In genomic region chr3:119624002-119624401, GRCh38 we compare ENCODE assay signal across 35 cellular contexts. TPM values are rescaled to one million over a fixed set of nuclear protein-coding genes. Genes with fewer than 3 reads are reported as not detected.
"Had no signal": no experiment of that assay in that cellular context is flagged by ENCODE, and none has a peak within 500 bp of the region (broad histone marks: within the 10 kb centered on the region; RNA-seq: fewer than 3 reads in every experiment).

No MANE protein-coding gene starts in this region.

- H3K4me1 ChIP-seq: body of pancreas, breast epithelium had no signal

- DNase-seq: activated B cell treated with CpG ODN at 0.5 μM for 24 hours; activated CD4-positive, alpha-beta memory T cell treated with anti-CD3 and anti-CD28 coated beads for 36 hours; activated CD4-positive, alpha-beta T cell treated with anti-CD3 and anti-CD28 coated beads for 4 hours; activated CD4-positive, alpha-beta T cell treated with anti-CD3 and anti-CD28 coated beads, Interleukin-2, amount 10 ng/mL, durations not matched to agents 24 days and 14 days; activated CD4-positive, alpha-beta T cell treated with anti-CD3 and anti-CD28 coated beads, Interleukin-2, amount 50 U/mL, for 1 hour; activated CD4-positive, alpha-beta T cell treated with anti-CD3 and anti-CD28 coated beads, Interleukin-2, amount 50 U/mL, for 4 hours; activated CD4-positive, CD25-positive, alpha-beta regulatory T cell treated with anti-CD3 and anti-CD28 coated beads, Interleukin-2, amount 50 U/mL, for 72 hours; activated CD8-positive, alpha-beta memory T cell treated with anti-CD3 and anti-CD28 coated beads, Interleukin-2, amount 10 ng/mL, durations not matched to agents 7 days and 5 days; activated CD8-positive, alpha-beta T cell treated with anti-CD3 and anti-CD28 coated beads for 36 hours; activated effector memory CD4-positive, alpha-beta T cell treated with anti-CD3 and anti-CD28 coated beads, Interleukin-2, amount 50 U/mL, for 16 hours; activated gamma-delta T cell treated with Interleukin-2 at 50 U/mL for 16 hours; activated naive CD4-positive, alpha-beta T cell; activated naive CD4-positive, alpha-beta T cell treated with anti-CD3 and anti-CD28 coated beads for 36 hours; activated naive CD4-positive, alpha-beta T cell treated with anti-CD3 and anti-CD28 coated beads, Interleukin-2, amount 50 U/mL, for 16 hours; activated naive CD8-positive, alpha-beta T cell treated with anti-CD3 and anti-CD28 coated beads for 36 hours; activated T-cell treated with anti-CD3 and anti-CD28 coated beads for 4 hours; activated T-cell treated with anti-CD3 and anti-CD28 coated beads, Interleukin-2, amount 50 U/mL, for 1 hour; activated T-cell treated with anti-CD3 and anti-CD28 coated beads, Interleukin-2, amount 50 U/mL, for 4 hours; activated T-cell treated with anti-CD3 and anti-CD28 coated beads, Interleukin-2, amount 50 U/mL, for 72 hours; adrenal gland; amniotic stem cell; aorta; body of pancreas; brain microvascular endothelial cell; central memory CD4-positive, alpha-beta T cell; T-helper 2 cell; T-helper 9 cell had no signal

- H3K4me3 Mint-ChIP-seq: activated B cell treated with CpG ODN at 0.5 μM for 24 hours; activated CD4-positive, alpha-beta memory T cell treated with anti-CD3 and anti-CD28 coated beads for 36 hours; activated CD4-positive, alpha-beta T cell treated with anti-CD3 and anti-CD28 coated beads, Interleukin-2, amount 10 ng/mL, durations not matched to agents 24 days and 14 days; activated CD8-positive, alpha-beta memory T cell treated with anti-CD3 and anti-CD28 coated beads, Interleukin-2, amount 10 ng/mL, durations not matched to agents 7 days and 5 days; activated CD8-positive, alpha-beta T cell treated with anti-CD3 and anti-CD28 coated beads for 36 hours; activated naive CD4-positive, alpha-beta T cell treated with anti-CD3 and anti-CD28 coated beads for 36 hours; activated naive CD8-positive, alpha-beta T cell treated with anti-CD3 and anti-CD28 coated beads for 36 hours; activated T-cell treated with anti-CD3 and anti-CD28 coated beads, Interleukin-2, amount 50 U/mL, for 4 hours; activated T-cell treated with anti-CD3 and anti-CD28 coated beads, Interleukin-2, amount 50 U/mL, for 72 hours; activated T-helper 1 cell treated with anti-CD3 and anti-CD28 coated beads, Interleukin-12 subunit alpha, Interleukin-12 subunit beta, Interleukin-2, Interleukin-4 antibody, amounts not matched to agents 30 ng/mL and 10 ng/mL and 1 ng/mL, durations not matched to agents 14 hours and 24 hours and 36 hours; activated T-helper 17 cell treated with anti-CD3 and anti-CD28 coated beads, Interleukin-2, amount 50 U/mL, for 72 hours; T-helper 2 cell treated with Interferon-gamma antibody and Interleukin-4, amounts not matched to agents 5 μg/mL and 100 μg/mL, for 36 hours had no signal

- ATAC-seq: activated CD8-positive, alpha-beta memory T cell treated with anti-CD3 and anti-CD28 coated beads, Interleukin-2, amount 10 ng/mL, durations not matched to agents 7 days and 5 days; activated CD8-positive, alpha-beta T cell treated with anti-CD3 and anti-CD28 coated beads for 36 hours; activated naive CD4-positive, alpha-beta T cell treated with anti-CD3 and anti-CD28 coated beads, Interleukin-2, amount 50 U/mL, for 72 hours; activated T-cell treated with anti-CD3 and anti-CD28 coated beads, Interleukin-2, amount 50 U/mL, for 4 hours; activated T-cell treated with anti-CD3 and anti-CD28 coated beads, Interleukin-2, amount 50 U/mL, for 72 hours; activated T-helper 17 cell treated with anti-CD3 and anti-CD28 coated beads, Interleukin-2, amount 50 U/mL, for 72 hours; body of pancreas had no signal

- FAIRE-seq: astrocyte, TTC549 had no signal

- H3K27me3 Mint-ChIP-seq: activated B cell treated with CpG ODN at 0.5 μM for 24 hours; activated CD8-positive, alpha-beta memory T cell treated with anti-CD3 and anti-CD28 coated beads, Interleukin-2, amount 10 ng/mL, durations not matched to agents 7 days and 5 days; activated T-helper 17 cell treated with anti-CD3 and anti-CD28 coated beads, Interleukin-2, amount 50 U/mL, for 72 hours had no signal

- H3K36me3 ChIP-seq: adrenal gland, brain microvascular endothelial cell, breast epithelium had no signal

- H3K4me3 ChIP-seq: adrenal gland, body of pancreas, breast epithelium had no signal

- H3K36me3 Mint-ChIP-seq: activated CD4-positive, alpha-beta memory T cell treated with anti-CD3 and anti-CD28 coated beads for 36 hours; activated CD8-positive, alpha-beta memory T cell treated with anti-CD3 and anti-CD28 coated beads, Interleukin-2, amount 10 ng/mL, durations not matched to agents 7 days and 5 days; activated naive CD4-positive, alpha-beta T cell treated with anti-CD3 and anti-CD28 coated beads, Interleukin-2, amount 50 U/mL, for 72 hours; activated naive CD8-positive, alpha-beta T cell treated with anti-CD3 and anti-CD28 coated beads for 36 hours had no signal

- H3K27me3 ChIP-seq: adrenal gland, body of pancreas, brain microvascular endothelial cell, breast epithelium had no signal

- H3K27ac Mint-ChIP-seq: activated B cell treated with CpG ODN at 0.5 μM for 24 hours; activated CD4-positive, alpha-beta memory T cell treated with anti-CD3 and anti-CD28 coated beads for 36 hours; activated CD4-positive, alpha-beta T cell treated with anti-CD3 and anti-CD28 coated beads, Interleukin-2, amount 10 ng/mL, durations not matched to agents 24 days and 14 days; activated CD8-positive, alpha-beta memory T cell treated with anti-CD3 and anti-CD28 coated beads, Interleukin-2, amount 10 ng/mL, durations not matched to agents 7 days and 5 days; activated CD8-positive, alpha-beta T cell treated with anti-CD3 and anti-CD28 coated beads for 36 hours; activated naive CD4-positive, alpha-beta T cell treated with anti-CD3 and anti-CD28 coated beads for 36 hours; activated naive CD4-positive, alpha-beta T cell treated with anti-CD3 and anti-CD28 coated beads, Interleukin-2, amount 50 U/mL, for 72 hours; activated naive CD8-positive, alpha-beta T cell treated with anti-CD3 and anti-CD28 coated beads for 36 hours; activated T-cell treated with anti-CD3 and anti-CD28 coated beads, Interleukin-2, amount 50 U/mL, for 72 hours; activated T-helper 1 cell treated with anti-CD3 and anti-CD28 coated beads, Interleukin-12 subunit alpha, Interleukin-12 subunit beta, Interleukin-2, Interleukin-4 antibody, amounts not matched to agents 30 ng/mL and 10 ng/mL and 1 ng/mL, durations not matched to agents 14 hours and 24 hours and 36 hours; activated T-helper 17 cell treated with anti-CD3 and anti-CD28 coated beads, Interleukin-2, amount 50 U/mL, for 72 hours; T-helper 2 cell treated with Interferon-gamma antibody and Interleukin-4, amounts not matched to agents 5 μg/mL and 100 μg/mL, for 36 hours had no signal

- H3K9me3 ChIP-seq: adrenal gland, body of pancreas, breast epithelium had no signal

- H3K27ac ChIP-seq: adrenal gland, body of pancreas, brain microvascular endothelial cell, breast epithelium, VCaP had no signal

RNA-seq across cellular contexts. Expression of gene PLA1A, which starts 26.3 kb away (rescaled TPM):
- total RNA-seq: activated CD8-positive, alpha-beta T cell treated with anti-CD3 and anti-CD28 coated beads for 36 hours; activated naive CD8-positive, alpha-beta T cell treated with anti-CD3 and anti-CD28 coated beads for 36 hours; activated T-cell treated with anti-CD3 and anti-CD28 coated beads, Interleukin-2, amount 50 U/mL, for 4 hours had no signal
